In genomic region chr11:125140251-125140650, GRCh38 we compare ENCODE assay signal across 15 cellular contexts. TPM values are rescaled to one million over a fixed set of nuclear protein-coding genes. Genes with fewer than 3 reads are reported as not detected.
DNase-seq lines count a peak whose midpoint lies in the region; ATAC-seq and TF ChIP-seq lines count a peak whose summit lies in the region.
"Had no signal": no experiment of that assay in that cellular context is flagged by ENCODE, and none has a peak within 500 bp of the region (broad histone marks: within the 10 kb centered on the region; RNA-seq: fewer than 3 reads in every experiment).

No MANE protein-coding gene starts in this region.

- no peak overlapping the region for H4K5ac ChIP-seq in mesendoderm (ENCODE audit: low read length)

- H3K4me3 Mint-ChIP-seq in activated naive CD4-positive, alpha-beta T cell treated with anti-CD3 and anti-CD28 coated beads, Interleukin-2, amount 50 U/mL, for 24 hours: no peak overlapping the region
- no peak overlapping the region for H3K4me3 Mint-ChIP-seq in dendritic cell treated with granulocyte-macrophage colony-stimulating factor and Interleukin-4, amounts not matched to agents 40 ng/mL and 50 ng/mL, for 4 days
- peak overlapping the region; percentile 28 for H3K4me3 Mint-ChIP-seq in type B pancreatic cell

- H3K27me3 Mint-ChIP-seq in activated naive CD4-positive, alpha-beta T cell treated with anti-CD3 and anti-CD28 coated beads, Interleukin-2, amount 50 U/mL, for 24 hours: peaks cover 14% of the 10 kb centered on the region
- H3K27me3 Mint-ChIP-seq in dendritic cell treated with granulocyte-macrophage colony-stimulating factor and Interleukin-4, amounts not matched to agents 40 ng/mL and 50 ng/mL, for 4 days: peaks cover 38% of the 10 kb centered on the region
- peaks cover 43% of the 10 kb centered on the region for H3K27me3 Mint-ChIP-seq in type B pancreatic cell

- H3K23ac ChIP-seq in mesendoderm (ENCODE audit: low read length): no peak overlapping the region

- peaks cover 13% of the 10 kb centered on the region for H3K4me1 ChIP-seq in mesendoderm (ENCODE audit: control insufficient read depth, low read depth, low read length)

- DNase-seq in activated naive CD4-positive, alpha-beta T cell treated with Interleukin-2 at 50 U/mL for 16 hours: no peak
- DNase-seq in mesendoderm (peak; percentile 49), type B pancreatic cell (ENCODE audit: extremely low spot score, unreplicated experiment) (no peak), nucleus accumbens (lab: John Stamatoyannopoulos, UW) (no peak)
- DNase-seq in stimulated activated CD4-positive, alpha-beta T cell treated with anti-CD3 and anti-CD28 coated beads, Interleukin-1b, Interleukin-23, amount 100 ng/mL, for 48 hours: no peak
- DNase-seq: HCEC 1CT, NCI-H1436 treated with DMSO at 0.1 percent for 48 hours, NCI-H2081 treated with DMSO at 0.1 percent for 48 hours, NCI-H748 treated with DMSO at 0.1 percent for 48 hours, Right ventricle myocardium superior had no signal

- no CpG with 5 or more reads among the region's 9 CpGs for WGBS in mesendoderm (ENCODE audit: extremely low coverage, insufficient coverage, low lambda C conversion rate)

- no peak overlapping the region for H4K8ac ChIP-seq in mesendoderm (ENCODE audit: low read depth, low read length)

- H3K56ac ChIP-seq in mesendoderm (ENCODE audit: low read length): peak overlapping the region; percentile 44

- no peak overlapping the region for H3K4me3 ChIP-seq in mesendoderm (ENCODE audit: low read length)

- H3K4me1 Mint-ChIP-seq in activated naive CD4-positive, alpha-beta T cell treated with anti-CD3 and anti-CD28 coated beads, Interleukin-2, amount 50 U/mL, for 24 hours: peaks cover 7% of the 10 kb centered on the region
- H3K4me1 Mint-ChIP-seq in dendritic cell treated with granulocyte-macrophage colony-stimulating factor and Interleukin-4, amounts not matched to agents 40 ng/mL and 50 ng/mL, for 4 days (ENCODE audit: low read depth): peaks cover 23% of the 10 kb centered on the region
- peaks cover 44% of the 10 kb centered on the region for H3K4me1 Mint-ChIP-seq in type B pancreatic cell (ENCODE audit: unreplicated experiment)

- TF ChIP-seq CTCF in type B pancreatic cell (conservative IDR thresholded peaks at IDR 0.05): no peak

- H2BK120ac ChIP-seq in mesendoderm (ENCODE audit: low read depth, low read length): no peak overlapping the region

- no peak overlapping the region for H3K27ac ChIP-seq in mesendoderm (ENCODE audit: low read depth, low read length)
- H3K27ac ChIP-seq: C4-2B had no signal

- no peak overlapping the region for H3K4me2 ChIP-seq in mesendoderm (ENCODE audit: low read length)

- no peaks in the 10 kb centered on the region for H3K36me3 Mint-ChIP-seq in activated naive CD4-positive, alpha-beta T cell treated with anti-CD3 and anti-CD28 coated beads, Interleukin-2, amount 50 U/mL, for 24 hours
- no peaks in the 10 kb centered on the region for H3K36me3 Mint-ChIP-seq in dendritic cell treated with granulocyte-macrophage colony-stimulating factor and Interleukin-4, amounts not matched to agents 40 ng/mL and 50 ng/mL, for 4 days (ENCODE audit: low read depth)
- H3K36me3 Mint-ChIP-seq in type B pancreatic cell: no peaks in the 10 kb centered on the region

- H3K9me3 Mint-ChIP-seq in activated naive CD4-positive, alpha-beta T cell treated with anti-CD3 and anti-CD28 coated beads, Interleukin-2, amount 50 U/mL, for 24 hours: no peaks in the 10 kb centered on the region
- no peaks in the 10 kb centered on the region for H3K9me3 Mint-ChIP-seq in dendritic cell treated with granulocyte-macrophage colony-stimulating factor and Interleukin-4, amounts not matched to agents 40 ng/mL and 50 ng/mL, for 4 days
- no peaks in the 10 kb centered on the region for H3K9me3 Mint-ChIP-seq in type B pancreatic cell

- intact Hi-C loops in dendritic cell treated with granulocyte-macrophage colony-stimulating factor and Interleukin-4, amounts not matched to agents 40 ng/mL and 50 ng/mL, for 4 days (cut with micrococcal nuclease): loop anchor here (2.0 to 10.0 kb wide), 3 partner anchors 49 to 205 kb away; partner anchors contain the start of gene SLC37A2

- H2BK5ac ChIP-seq in mesendoderm (ENCODE audit: low read length): no peak overlapping the region

- no peaks in the 10 kb centered on the region for H3K36me3 ChIP-seq in mesendoderm (ENCODE audit: control insufficient read depth, insufficient read depth, low read length)

- no peak overlapping the region for H3K4ac ChIP-seq in mesendoderm (ENCODE audit: low read depth, low read length)

- H2BK15ac ChIP-seq in mesendoderm (replicated peaks; ENCODE audit: low read depth): no peak overlapping the region

- H3K27me3 ChIP-seq in mesendoderm (ENCODE audit: insufficient read depth, low read length, poor library complexity): no peaks in the 10 kb centered on the region

- no peaks in the 10 kb centered on the region for H3K79me1 ChIP-seq in mesendoderm (ENCODE audit: low read length)

- no peak overlapping the region for H3K9ac ChIP-seq in mesendoderm (ENCODE audit: low read length)

- no peak for ATAC-seq in GM19467 (IDR thresholded peaks at IDR 0.05; ENCODE audit: unreplicated experiment)
- ATAC-seq: Panc1 had no signal

- no peak overlapping the region for H2AK5ac ChIP-seq in mesendoderm (ENCODE audit: low read length)

- H3K79me2 ChIP-seq in mesendoderm (ENCODE audit: control insufficient read depth, insufficient read depth, low read length): no peaks in the 10 kb centered on the region

- no peak overlapping the region for H3K18ac ChIP-seq in mesendoderm (ENCODE audit: low read length)

- peak overlapping the region; percentile 2 for H3K27ac Mint-ChIP-seq in activated naive CD4-positive, alpha-beta T cell treated with anti-CD3 and anti-CD28 coated beads, Interleukin-2, amount 50 U/mL, for 24 hours
- H3K27ac Mint-ChIP-seq in dendritic cell treated with granulocyte-macrophage colony-stimulating factor and Interleukin-4, amounts not matched to agents 40 ng/mL and 50 ng/mL, for 4 days: peak overlapping the region; percentile 15
- peak overlapping the region; percentile 52 for H3K27ac Mint-ChIP-seq in type B pancreatic cell

RNA-seq across cellular contexts. Expression of gene PKNOX2, which starts 24.3 kb away (rescaled TPM):
- polyA plus RNA-seq in mesendoderm (2013, experiment 1 of 2): 0.46 TPM
- polyA plus RNA-seq in mesendoderm (2013, experiment 2 of 2): 0.59 TPM
- total RNA-seq in type B pancreatic cell (ENCODE audit: low replicate concordance): 0.95 and 15.3 TPM in 2 replicates

RNA-seq across cellular contexts. Expression of gene TMEM218, which starts 28.8 kb away (rescaled TPM):
- polyA plus RNA-seq in mesendoderm (2013, experiment 1 of 2): 9.3 TPM
- 9.7 TPM for polyA plus RNA-seq in mesendoderm (2013, experiment 2 of 2)
- total RNA-seq in type B pancreatic cell (ENCODE audit: low replicate concordance): 17.2 and 33.2 TPM in 2 replicates

Comparison
In these comparisons a context has a peak if more than half of its experiments do, and no peak if none do; other contexts are left out.
1. H3K27ac Mint-ChIP-seq: peak in every context shown above with its lines; median percentile 52 in type B pancreatic cell; 15 in dendritic cell treated with granulocyte-macrophage colony-stimulating factor and Interleukin-4, amounts not matched to agents 40 ng/mL and 50 ng/mL, for 4 days; 2 in activated naive CD4-positive, alpha-beta T cell treated with anti-CD3 and anti-CD28 coated beads, Interleukin-2, amount 50 U/mL, for 24 hours.